Comparison of ENCODE assay signal across 2 cellular contexts in the genomic region with DNA sequence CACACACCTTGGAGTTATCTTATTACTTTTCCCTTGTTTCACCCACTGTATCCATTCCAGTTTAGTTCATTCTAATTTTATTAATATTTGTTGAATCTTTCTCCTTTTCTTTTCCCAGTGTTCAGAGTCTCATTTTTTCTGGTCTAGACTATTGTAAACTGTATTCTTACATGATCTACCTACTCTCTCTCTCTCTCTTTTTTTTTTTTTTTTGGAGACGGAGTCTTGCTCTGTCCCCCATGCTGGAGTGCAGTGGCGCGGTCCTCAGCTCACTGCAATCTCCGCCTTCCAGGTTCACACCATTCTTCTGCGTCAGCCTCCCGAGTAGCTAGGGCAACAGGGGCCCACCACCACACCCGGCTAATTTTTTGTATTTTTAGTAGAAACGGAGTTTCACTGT.
TF ChIP-seq lines count a peak whose summit lies in the region.

No MANE protein-coding gene starts in this region.

TF ChIP-seq in SK-N-SH, 30 proteins besides CTCF, POLR2A, EP300 and RAD21 (continued from another document):
- TF ChIP-seq, protein P1, sequence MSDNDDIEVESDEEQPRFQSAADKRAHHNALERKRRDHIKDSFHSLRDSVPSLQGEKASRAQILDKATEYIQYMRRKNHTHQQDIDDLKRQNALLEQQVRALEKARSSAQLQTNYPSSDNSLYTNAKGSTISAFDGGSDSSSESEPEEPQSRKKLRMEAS (IDR thresholded peaks at IDR 0.05; ENCODE audit: low read depth): no peak
- TF ChIP-seq TCF12 (IDR thresholded peaks at IDR 0.05) (no peak), GABPA (IDR thresholded peaks at IDR 0.05; ENCODE audit: low read depth) (no peak), MEF2A (IDR thresholded peaks at IDR 0.05; ENCODE audit: borderline replicate concordance, low read depth) (no peak), FOXM1 (IDR thresholded peaks at IDR 0.05; ENCODE audit: low read depth) (no peak), FOSL2 (IDR thresholded peaks at IDR 0.05; ENCODE audit: borderline replicate concordance, low read depth) (no peak), POLR2AphosphoS5 (IDR thresholded peaks at IDR 0.05; ENCODE audit: low read depth, low read length) (no peak), SMC3 (IDR thresholded peaks at IDR 0.05; ENCODE audit: low read depth, low read length) (no peak), CHD2 (IDR thresholded peaks at IDR 0.05; ENCODE audit: low read length, partially characterized antibody) (no peak), YY1 (IDR thresholded peaks at IDR 0.05; ENCODE audit: low read depth) (no peak)
- TF ChIP-seq, protein P2, sequence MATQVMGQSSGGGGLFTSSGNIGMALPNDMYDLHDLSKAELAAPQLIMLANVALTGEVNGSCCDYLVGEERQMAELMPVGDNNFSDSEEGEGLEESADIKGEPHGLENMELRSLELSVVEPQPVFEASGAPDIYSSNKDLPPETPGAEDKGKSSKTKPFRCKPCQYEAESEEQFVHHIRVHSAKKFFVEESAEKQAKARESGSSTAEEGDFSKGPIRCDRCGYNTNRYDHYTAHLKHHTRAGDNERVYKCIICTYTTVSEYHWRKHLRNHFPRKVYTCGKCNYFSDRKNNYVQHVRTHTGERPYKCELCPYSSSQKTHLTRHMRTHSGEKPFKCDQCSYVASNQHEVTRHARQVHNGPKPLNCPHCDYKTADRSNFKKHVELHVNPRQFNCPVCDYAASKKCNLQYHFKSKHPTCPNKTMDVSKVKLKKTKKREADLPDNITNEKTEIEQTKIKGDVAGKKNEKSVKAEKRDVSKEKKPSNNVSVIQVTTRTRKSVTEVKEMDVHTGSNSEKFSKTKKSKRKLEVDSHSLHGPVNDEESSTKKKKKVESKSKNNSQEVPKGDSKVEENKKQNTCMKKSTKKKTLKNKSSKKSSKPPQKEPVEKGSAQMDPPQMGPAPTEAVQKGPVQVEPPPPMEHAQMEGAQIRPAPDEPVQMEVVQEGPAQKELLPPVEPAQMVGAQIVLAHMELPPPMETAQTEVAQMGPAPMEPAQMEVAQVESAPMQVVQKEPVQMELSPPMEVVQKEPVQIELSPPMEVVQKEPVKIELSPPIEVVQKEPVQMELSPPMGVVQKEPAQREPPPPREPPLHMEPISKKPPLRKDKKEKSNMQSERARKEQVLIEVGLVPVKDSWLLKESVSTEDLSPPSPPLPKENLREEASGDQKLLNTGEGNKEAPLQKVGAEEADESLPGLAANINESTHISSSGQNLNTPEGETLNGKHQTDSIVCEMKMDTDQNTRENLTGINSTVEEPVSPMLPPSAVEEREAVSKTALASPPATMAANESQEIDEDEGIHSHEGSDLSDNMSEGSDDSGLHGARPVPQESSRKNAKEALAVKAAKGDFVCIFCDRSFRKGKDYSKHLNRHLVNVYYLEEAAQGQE (IDR thresholded peaks at IDR 0.05; ENCODE audit: low read depth, low read length): no peak
- TF ChIP-seq, protein P3, sequence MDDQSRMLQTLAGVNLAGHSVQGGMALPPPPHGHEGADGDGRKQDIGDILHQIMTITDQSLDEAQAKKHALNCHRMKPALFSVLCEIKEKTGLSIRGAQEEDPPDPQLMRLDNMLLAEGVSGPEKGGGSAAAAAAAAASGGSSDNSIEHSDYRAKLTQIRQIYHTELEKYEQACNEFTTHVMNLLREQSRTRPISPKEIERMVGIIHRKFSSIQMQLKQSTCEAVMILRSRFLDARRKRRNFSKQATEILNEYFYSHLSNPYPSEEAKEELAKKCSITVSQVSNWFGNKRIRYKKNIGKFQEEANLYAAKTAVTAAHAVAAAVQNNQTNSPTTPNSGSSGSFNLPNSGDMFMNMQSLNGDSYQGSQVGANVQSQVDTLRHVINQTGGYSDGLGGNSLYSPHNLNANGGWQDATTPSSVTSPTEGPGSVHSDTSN (IDR thresholded peaks at IDR 0.05): no peak
TF ChIP-seq in SK-N-SH: peak in this region for 0.

TF ChIP-seq in SK-N-SH treated with all-trans-retinoic acid at 6 μM for 48 hours, 23 proteins besides CTCF, POLR2A, EP300 and RAD21 (continued from another document):
- TF ChIP-seq, protein P4, sequence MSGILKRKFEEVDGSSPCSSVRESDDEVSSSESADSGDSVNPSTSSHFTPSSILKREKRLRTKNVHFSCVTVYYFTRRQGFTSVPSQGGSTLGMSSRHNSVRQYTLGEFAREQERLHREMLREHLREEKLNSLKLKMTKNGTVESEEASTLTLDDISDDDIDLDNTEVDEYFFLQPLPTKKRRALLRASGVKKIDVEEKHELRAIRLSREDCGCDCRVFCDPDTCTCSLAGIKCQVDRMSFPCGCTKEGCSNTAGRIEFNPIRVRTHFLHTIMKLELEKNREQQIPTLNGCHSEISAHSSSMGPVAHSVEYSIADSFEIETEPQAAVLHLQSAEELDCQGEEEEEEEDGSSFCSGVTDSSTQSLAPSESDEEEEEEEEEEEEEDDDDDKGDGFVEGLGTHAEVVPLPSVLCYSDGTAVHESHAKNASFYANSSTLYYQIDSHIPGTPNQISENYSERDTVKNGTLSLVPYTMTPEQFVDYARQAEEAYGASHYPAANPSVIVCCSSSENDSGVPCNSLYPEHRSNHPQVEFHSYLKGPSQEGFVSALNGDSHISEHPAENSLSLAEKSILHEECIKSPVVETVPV (CRISPR knock-in tag; IDR thresholded peaks at IDR 0.05): no peak
- TF ChIP-seq ZNF565 (CRISPR knock-in tag; conservative IDR thresholded peaks at IDR 0.05; ENCODE audit: low read depth): no peak
- no peak for TF ChIP-seq ZNF70 (CRISPR knock-in tag; IDR thresholded peaks at IDR 0.05)
- TF ChIP-seq CSDC2 (CRISPR knock-in tag; IDR thresholded peaks at IDR 0.05): no peak
- TF ChIP-seq TOX (CRISPR knock-in tag; IDR thresholded peaks at IDR 0.05; ENCODE audit: borderline replicate concordance): no peak
- TF ChIP-seq ZNF8 (CRISPR knock-in tag; IDR thresholded peaks at IDR 0.05): no peak
- TF ChIP-seq ARNTL (CRISPR knock-in tag; IDR thresholded peaks at IDR 0.05; ENCODE audit: borderline replicate concordance, low read depth): no peak
- TF ChIP-seq, protein P5, sequence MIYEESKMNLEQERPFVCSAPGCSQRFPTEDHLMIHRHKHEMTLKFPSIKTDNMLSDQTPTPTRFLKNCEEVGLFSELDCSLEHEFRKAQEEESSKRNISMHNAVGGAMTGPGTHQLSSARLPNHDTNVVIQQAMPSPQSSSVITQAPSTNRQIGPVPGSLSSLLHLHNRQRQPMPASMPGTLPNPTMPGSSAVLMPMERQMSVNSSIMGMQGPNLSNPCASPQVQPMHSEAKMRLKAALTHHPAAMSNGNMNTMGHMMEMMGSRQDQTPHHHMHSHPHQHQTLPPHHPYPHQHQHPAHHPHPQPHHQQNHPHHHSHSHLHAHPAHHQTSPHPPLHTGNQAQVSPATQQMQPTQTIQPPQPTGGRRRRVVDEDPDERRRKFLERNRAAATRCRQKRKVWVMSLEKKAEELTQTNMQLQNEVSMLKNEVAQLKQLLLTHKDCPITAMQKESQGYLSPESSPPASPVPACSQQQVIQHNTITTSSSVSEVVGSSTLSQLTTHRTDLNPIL (CRISPR knock-in tag; IDR thresholded peaks at IDR 0.05; ENCODE audit: low read depth): no peak
- no peak for TF ChIP-seq ZFP3 (CRISPR knock-in tag; IDR thresholded peaks at IDR 0.05)
- no peak for TF ChIP-seq OSR1 (CRISPR knock-in tag; IDR thresholded peaks at IDR 0.05)
